ENCODE assay signal across 24 cellular contexts in genomic region chr1:201140235-201140940, GRCh38. TPM values are rescaled to one million over a fixed set of nuclear protein-coding genes. Genes with fewer than 3 reads are reported as not detected.
DNase-seq lines count a peak whose midpoint lies in the region; ATAC-seq and TF ChIP-seq lines count a peak whose summit lies in the region.
"Had no signal": no experiment of that assay in that cellular context is flagged by ENCODE, and none has a peak within 500 bp of the region (broad histone marks: within the 10 kb centered on the region; RNA-seq: fewer than 3 reads in every experiment).

No MANE protein-coding gene starts in this region.

- no peak overlapping the region for H3K23ac ChIP-seq in neuronal stem cell (ENCODE audit: low read depth, low read length, poor library complexity)

- no peaks in the 10 kb centered on the region for H3K4me1 Mint-ChIP-seq in CD14-positive monocyte
- H3K4me1 Mint-ChIP-seq: CD4-positive, CD25-positive, alpha-beta regulatory T cell; stimulated activated memory B cell treated with anti-CD40 and anti-IgM and Interleukin-4, amounts not matched to agents 10 μg/mL and 1 μg/mL and 100 μg/mL, for 72 hours had no signal

- WGBS in neuronal stem cell (ENCODE audit: extremely low coverage in 2 of 2, insufficient read length in 2 of 2, insufficient replicate concordance in 1 of 2), 2 donors = no CpG with 5 or more reads among the region's 10 CpGs

- H3K36me3 Mint-ChIP-seq in CD14-positive monocyte = peaks cover 65 to 87% of the 10 kb centered on the region in 2 donors

- H3K9me3 ChIP-seq in neuronal stem cell (replicated peaks in 1 of 2; ENCODE audit: control insufficient read depth in 2 of 2, insufficient read depth in 1 of 2, low read depth in 1 of 2, low read length in 2 of 2) = no peaks in the 10 kb centered on the region
- H3K9me3 ChIP-seq: heart left ventricle, thoracic aorta had no signal

- peaks cover 0 to 3% (median 0%) of the 10 kb centered on the region in 3 donors for H3K27me3 Mint-ChIP-seq in CD14-positive monocyte (ENCODE audit: low read depth in 3 of 3)
- H3K27me3 Mint-ChIP-seq: CD4-positive, CD25-positive, alpha-beta regulatory T cell; stimulated activated memory B cell treated with anti-CD40 and anti-IgM and Interleukin-4, amounts not matched to agents 10 μg/mL and 1 μg/mL and 100 μg/mL, for 72 hours had no signal

- ATAC-seq in SK-N-SH treated with all-trans-retinoic acid at 6 μM for 48 hours = no peak
- ATAC-seq: heart left ventricle; PC-3; stimulated activated memory B cell treated with anti-CD40 and anti-IgM and Interleukin-4, amounts not matched to agents 10 μg/mL and 1 μg/mL and 100 μg/mL, for 72 hours had no signal

- DNase-seq in CD14-positive monocyte (ENCODE audit: low spot score) = peak; percentile 13
- DNase-seq in ELF-1 (ENCODE audit: low read depth, low spot score) = peak; percentile 46
- DNase-seq in NCI-H82 treated with DMSO at 0.1 percent for 48 hours (lab: John Stamatoyannopoulos, UW; ENCODE audit: unreplicated experiment) = peak; percentile 71
- DNase-seq in neuronal stem cell (ENCODE audit: low spot score) = no peak
- no peak for DNase-seq in effector CD8-positive, alpha-beta T cell (lab: John Stamatoyannopoulos, UW)
- DNase-seq in pons (ENCODE audit: low spot score) = no peak
- DNase-seq: activated CD4-positive, alpha-beta T cell treated with anti-CD3 and anti-CD28 coated beads, Interleukin-2, amount 50 U/mL, for 4 hours; activated CD4-positive, CD25-positive, alpha-beta regulatory T cell; activated CD8-positive, alpha-beta memory T cell treated with anti-CD3 and anti-CD28 coated beads, Interleukin-2, amount 50 U/mL, for 4 hours; CD4-positive, CD25-positive, alpha-beta regulatory T cell; heart left ventricle; KG1; MM.1S; NCI-H1694; nucleus accumbens; PC-3; Right ventricle myocardium superior; small intestine; SW 1271; T1000 had no signal

- H3K27me3 ChIP-seq in neuronal stem cell (ENCODE audit: control insufficient read depth in 3 of 3, insufficient read depth in 3 of 3, low read depth in 1 of 3, low read length in 3 of 3) = no peaks in the 10 kb centered on the region
- H3K27me3 ChIP-seq: heart left ventricle had no signal

- no peak overlapping the region for H2AFZ ChIP-seq in neuronal stem cell (ENCODE audit: low read length)

- no peak overlapping the region for H2BK15ac ChIP-seq in neuronal stem cell (ENCODE audit: low read length)

- no peaks in the 10 kb centered on the region for H3K79me1 ChIP-seq in neuronal stem cell (ENCODE audit: low read depth, low read length)

- H3K36me3 ChIP-seq in neuronal stem cell (replicated peaks in 1 of 2; ENCODE audit: control insufficient read depth in 2 of 2, insufficient read depth in 2 of 2, low read length in 2 of 2) = peaks cover 66 to 100% of the 10 kb centered on the region in 2 donors

- no peak overlapping the region for H2AK5ac ChIP-seq in neuronal stem cell (ENCODE audit: low read depth, low read length)

- no peak overlapping the region for H2BK120ac ChIP-seq in neuronal stem cell (ENCODE audit: low read depth, low read length)

- H3K9me3 Mint-ChIP-seq in CD14-positive monocyte = no peaks in the 10 kb centered on the region
- H3K9me3 Mint-ChIP-seq: CD4-positive, CD25-positive, alpha-beta regulatory T cell; stimulated activated memory B cell treated with anti-CD40 and anti-IgM and Interleukin-4, amounts not matched to agents 10 μg/mL and 1 μg/mL and 100 μg/mL, for 72 hours had no signal

- no peak overlapping the region for H3K4me3 Mint-ChIP-seq in CD14-positive monocyte
- H3K4me3 Mint-ChIP-seq: CD4-positive, CD25-positive, alpha-beta regulatory T cell; stimulated activated memory B cell treated with anti-CD40 and anti-IgM and Interleukin-4, amounts not matched to agents 10 μg/mL and 1 μg/mL and 100 μg/mL, for 72 hours had no signal

- no peak for TF ChIP-seq CTCF in CD14-positive monocyte (IDR thresholded peaks at IDR 0.05)

- peak overlapping the region in 1 of 7 donors; percentile 21 for H3K27ac Mint-ChIP-seq in CD14-positive monocyte
- H3K27ac Mint-ChIP-seq: CD4-positive, CD25-positive, alpha-beta regulatory T cell; stimulated activated memory B cell treated with anti-CD40 and anti-IgM and Interleukin-4, amounts not matched to agents 10 μg/mL and 1 μg/mL and 100 μg/mL, for 72 hours had no signal

- no peaks in the 10 kb centered on the region for H3K4me1 ChIP-seq in neuronal stem cell (ENCODE audit: control insufficient read depth in 2 of 2, insufficient read depth in 1 of 2, low read depth in 1 of 2, low read length in 2 of 2)

- H3K14ac ChIP-seq in neuronal stem cell (ENCODE audit: low read length) = no peak overlapping the region

- H3K27ac ChIP-seq in neuronal stem cell (replicated peaks; ENCODE audit: low read length) = no peak overlapping the region
- H3K27ac ChIP-seq: heart left ventricle, thoracic aorta had no signal

- peak overlapping the region; percentile 67 for H2BK5ac ChIP-seq in neuronal stem cell (ENCODE audit: low read length)

- intact Hi-C loops in CD14-positive monocyte (cut with micrococcal nuclease) = no loop called here

- H4K91ac ChIP-seq in neuronal stem cell (ENCODE audit: low read depth, low read length, poor library complexity) = no peak overlapping the region

- no peak overlapping the region for H4K8ac ChIP-seq in neuronal stem cell (ENCODE audit: low read depth, low read length)

- H3K9ac ChIP-seq in neuronal stem cell (ENCODE audit: low read depth, low read length, poor library complexity) = no peak overlapping the region

- no peak overlapping the region for H2BK12ac ChIP-seq in neuronal stem cell (ENCODE audit: low read length)

- no peak overlapping the region for H3K4me3 ChIP-seq in neuronal stem cell (ENCODE audit: low read length in 2 of 2)
- H3K4me3 ChIP-seq: heart left ventricle, thoracic aorta had no signal

- no peak overlapping the region for H3K4ac ChIP-seq in neuronal stem cell (ENCODE audit: low read length)

- no peak overlapping the region for H3K18ac ChIP-seq in neuronal stem cell (ENCODE audit: low read length)

- no peak overlapping the region for H3K4me2 ChIP-seq in neuronal stem cell (ENCODE audit: insufficient read depth, low read length, poor library complexity, severe bottlenecking)

TF ChIP-seq in SK-N-SH treated with all-trans-retinoic acid at 6 μM for 48 hours, 23 proteins besides CTCF, POLR2A, EP300 and RAD21:
- no peak for TF ChIP-seq ZFP30 (CRISPR knock-in tag; IDR thresholded peaks at IDR 0.05)
- TF ChIP-seq, protein P1, sequence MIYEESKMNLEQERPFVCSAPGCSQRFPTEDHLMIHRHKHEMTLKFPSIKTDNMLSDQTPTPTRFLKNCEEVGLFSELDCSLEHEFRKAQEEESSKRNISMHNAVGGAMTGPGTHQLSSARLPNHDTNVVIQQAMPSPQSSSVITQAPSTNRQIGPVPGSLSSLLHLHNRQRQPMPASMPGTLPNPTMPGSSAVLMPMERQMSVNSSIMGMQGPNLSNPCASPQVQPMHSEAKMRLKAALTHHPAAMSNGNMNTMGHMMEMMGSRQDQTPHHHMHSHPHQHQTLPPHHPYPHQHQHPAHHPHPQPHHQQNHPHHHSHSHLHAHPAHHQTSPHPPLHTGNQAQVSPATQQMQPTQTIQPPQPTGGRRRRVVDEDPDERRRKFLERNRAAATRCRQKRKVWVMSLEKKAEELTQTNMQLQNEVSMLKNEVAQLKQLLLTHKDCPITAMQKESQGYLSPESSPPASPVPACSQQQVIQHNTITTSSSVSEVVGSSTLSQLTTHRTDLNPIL (CRISPR knock-in tag; IDR thresholded peaks at IDR 0.05; ENCODE audit: low read depth) = no peak
- no peak for TF ChIP-seq PPARA (CRISPR knock-in tag; IDR thresholded peaks at IDR 0.05; ENCODE audit: borderline replicate concordance)
- no peak for TF ChIP-seq BACH2 (CRISPR knock-in tag; IDR thresholded peaks at IDR 0.05; ENCODE audit: borderline replicate concordance)
- no peak for TF ChIP-seq PATZ1 (CRISPR knock-in tag; IDR thresholded peaks at IDR 0.05; ENCODE audit: borderline replicate concordance)

RNA-seq across cellular contexts. Expression of gene ASCL5, which starts 13.4 kb away (rescaled TPM):
- polyA plus RNA-seq in CD14-positive monocyte = not detected
- 0.04 TPM for polyA plus RNA-seq in neuronal stem cell (2013, experiment 1 of 2)
- polyA plus RNA-seq in neuronal stem cell (2013, experiment 2 of 2) = 0.03 TPM
- polyA plus RNA-seq: heart left ventricle had no signal

RNA-seq across cellular contexts. Expression of gene TMEM9, which starts 13.9 kb away (rescaled TPM):
- polyA plus RNA-seq in CD14-positive monocyte = 10 to 100 TPM; 22.4 to 43.6 TPM
- 72.8 TPM for polyA plus RNA-seq in neuronal stem cell (2013, experiment 1 of 2)
- 72.0 TPM for polyA plus RNA-seq in neuronal stem cell (2013, experiment 2 of 2)

RNA-seq across cellular contexts. Expression of gene CACNA1S, which starts 28.2 kb away (rescaled TPM):
- polyA plus RNA-seq in CD14-positive monocyte = not detected
- polyA plus RNA-seq in neuronal stem cell (2013, experiment 1 of 2) = 0.17 TPM
- polyA plus RNA-seq in neuronal stem cell (2013, experiment 2 of 2) = 0.21 TPM
- polyA plus RNA-seq: CD4-positive, CD25-positive, alpha-beta regulatory T cell; heart left ventricle had no signal

RNA-seq across cellular contexts. Expression of gene IGFN1, which starts 50.2 kb away (rescaled TPM):
- polyA plus RNA-seq in CD14-positive monocyte = not detected
- polyA plus RNA-seq in neuronal stem cell (2013, experiment 1 of 2) = 0.15 TPM
- 0.12 TPM for polyA plus RNA-seq in neuronal stem cell (2013, experiment 2 of 2)
- polyA plus RNA-seq: CD4-positive, CD25-positive, alpha-beta regulatory T cell; H1 had no signal

Comparison
In these comparisons a context has a peak if more than half of its experiments do, and no peak if none do; other contexts are left out.
1. DNase-seq: peak in CD14-positive monocyte (single experiment), ELF-1 (single experiment) and NCI-H82 treated with DMSO at 0.1 percent for 48 hours (single experiment); none in neuronal stem cell (single experiment), effector CD8-positive, alpha-beta T cell (single experiment) and pons (single experiment).